Comparison of ENCODE assay signal across 16 cellular contexts in genomic region chr4:2651546-2651945, GRCh38.
DNase-seq lines count a peak whose midpoint lies in the region; ATAC-seq and TF ChIP-seq lines count a peak whose summit lies in the region.
"Had no signal": no experiment of that assay in that cellular context is flagged by ENCODE, and none has a peak within 500 bp of the region (broad histone marks: within the 10 kb centered on the region; RNA-seq: fewer than 3 reads in every experiment).

No MANE protein-coding gene starts in this region.

- H3T11ph ChIP-seq in H9 (ENCODE audit: low read length), result no peak overlapping the region

- H3K27ac ChIP-seq in H9 (ENCODE audit: insufficient read length, low read depth, low read length) (no peak overlapping the region), SJCRH30 (no peak overlapping the region)
- H3K27ac ChIP-seq: GM23248, prostate gland, spleen, uterus, VCaP had no signal

- H3K36me3 ChIP-seq in SJCRH30, result peaks cover 45% of the 10 kb centered on the region
- H3K36me3 ChIP-seq: uterus had no signal

- H2BK20ac ChIP-seq in H9 (ENCODE audit: low read depth, low read length, poor library complexity, severe bottlenecking), result no peak overlapping the region

- no peak overlapping the region for H2BK5ac ChIP-seq in H9 (ENCODE audit: insufficient read length, low read length)

- H3K4ac ChIP-seq in H9 (ENCODE audit: low read depth, low read length), result no peak overlapping the region

- no peaks in the 10 kb centered on the region for H3K4me1 ChIP-seq in H9 (ENCODE audit: insufficient read depth, low read length)
- H3K4me1 ChIP-seq in SJCRH30, result no peaks in the 10 kb centered on the region
- H3K4me1 ChIP-seq: prostate gland, uterus had no signal

- no peak overlapping the region for H3K4me3 Mint-ChIP-seq in activated T-cell treated with anti-CD3 and anti-CD28 coated beads, Interleukin-2, amount 50 U/mL, for 24 hours
- no peak overlapping the region for H3K4me3 Mint-ChIP-seq in H9
- H3K4me3 Mint-ChIP-seq in stimulated activated effector memory CD8-positive, alpha-beta T cell treated with anti-CD3 and anti-CD28 coated beads, Interleukin-12 subunit alpha, Interleukin-12 subunit beta, amount 100 ng/mL, for 72 hours, result no peak overlapping the region

- H3K4me1 Mint-ChIP-seq in activated T-cell treated with anti-CD3 and anti-CD28 coated beads, Interleukin-2, amount 50 U/mL, for 24 hours (ENCODE audit: low read depth), result peaks cover 30% of the 10 kb centered on the region
- peaks cover 5 to 6% of the 10 kb centered on the region in 2 experiments; a peak in 2 of 4 replicates for H3K4me1 Mint-ChIP-seq in H9
- peaks cover 32% of the 10 kb centered on the region for H3K4me1 Mint-ChIP-seq in stimulated activated effector memory CD8-positive, alpha-beta T cell treated with anti-CD3 and anti-CD28 coated beads, Interleukin-12 subunit alpha, Interleukin-12 subunit beta, amount 100 ng/mL, for 72 hours

- peaks cover 85% of the 10 kb centered on the region for H3K36me3 Mint-ChIP-seq in activated T-cell treated with anti-CD3 and anti-CD28 coated beads, Interleukin-2, amount 50 U/mL, for 24 hours (ENCODE audit: low read depth)
- peaks cover 29 to 62% (median 47%) of the 10 kb centered on the region in 3 experiments for H3K36me3 Mint-ChIP-seq in H9 (ENCODE audit: insufficient read depth in 1 of 3, low read depth in 3 of 3)
- peaks cover 75% of the 10 kb centered on the region for H3K36me3 Mint-ChIP-seq in stimulated activated effector memory CD8-positive, alpha-beta T cell treated with anti-CD3 and anti-CD28 coated beads, Interleukin-12 subunit alpha, Interleukin-12 subunit beta, amount 100 ng/mL, for 72 hours

- H2BK12ac ChIP-seq in H9 (ENCODE audit: insufficient read length, low read depth, low read length), result no peak overlapping the region

- WGBS in H9 (ENCODE audit: extremely low coverage, insufficient read length, low lambda C conversion rate), result no CpG with 5 or more reads among the region's 10 CpGs

- no peak overlapping the region for H4K8ac ChIP-seq in H9 (replicated peaks; ENCODE audit: insufficient read length, low read depth, low read length)

- H3K23ac ChIP-seq in H9 (ENCODE audit: insufficient read length, low read depth, low read length), result no peak overlapping the region

- H4K91ac ChIP-seq in H9 (ENCODE audit: insufficient read length, low read depth, low read length), result no peak overlapping the region

- H3K27ac Mint-ChIP-seq in activated T-cell treated with anti-CD3 and anti-CD28 coated beads, Interleukin-2, amount 50 U/mL, for 24 hours, result peak overlapping the region; percentile 82
- H3K27ac Mint-ChIP-seq in H9, result peak overlapping the region in 2 of 3 experiments; percentile 24 to 42; a peak in 4 of 7 replicates
- H3K27ac Mint-ChIP-seq in stimulated activated effector memory CD8-positive, alpha-beta T cell treated with anti-CD3 and anti-CD28 coated beads, Interleukin-12 subunit alpha, Interleukin-12 subunit beta, amount 100 ng/mL, for 72 hours, result peak overlapping the region; percentile 50

- no peak for TF ChIP-seq CTCF in H9 (conservative IDR thresholded peaks at IDR 0.05)

- no peak overlapping the region for H4K5ac ChIP-seq in H9 (ENCODE audit: insufficient read length, low read depth, low read length)

- in situ Hi-C loops in KBM-7 (cut with MboI; ENCODE audit: low pct_unique_long_range_greater_than_20kb, low sequenced_read_pairs), result no loop called here

- H2AK5ac ChIP-seq in H9 (ENCODE audit: insufficient read length, low read length), result no peak overlapping the region

- H2BK120ac ChIP-seq in H9 (ENCODE audit: low read depth, low read length, poor library complexity, severe bottlenecking), result no peak overlapping the region

- H3K18ac ChIP-seq in H9 (ENCODE audit: insufficient read length, low read depth, low read length), result no peak overlapping the region

- H3K4me3 ChIP-seq in SJCRH30, result no peak overlapping the region
- H3K4me3 ChIP-seq: GM23248, prostate gland, spleen, uterus had no signal

- H3K27me3 Mint-ChIP-seq in activated T-cell treated with anti-CD3 and anti-CD28 coated beads, Interleukin-2, amount 50 U/mL, for 24 hours, result no peaks in the 10 kb centered on the region
- no peaks in the 10 kb centered on the region for H3K27me3 Mint-ChIP-seq in H9 (ENCODE audit: low read depth)

- H2AFZ ChIP-seq in H9 (ENCODE audit: low read length), result no peak overlapping the region
- H2AFZ ChIP-seq: GM23248 had no signal

- H3K9me3 Mint-ChIP-seq in activated T-cell treated with anti-CD3 and anti-CD28 coated beads, Interleukin-2, amount 50 U/mL, for 24 hours, result no peaks in the 10 kb centered on the region
- no peaks in the 10 kb centered on the region for H3K9me3 Mint-ChIP-seq in H9
- no peaks in the 10 kb centered on the region for H3K9me3 Mint-ChIP-seq in stimulated activated effector memory CD8-positive, alpha-beta T cell treated with anti-CD3 and anti-CD28 coated beads, Interleukin-12 subunit alpha, Interleukin-12 subunit beta, amount 100 ng/mL, for 72 hours

- no peaks in the 10 kb centered on the region for H3K79me1 ChIP-seq in H9 (ENCODE audit: insufficient read depth, low read depth, low read length, poor library complexity, severe bottlenecking)

- H3K4me2 ChIP-seq in H9 (ENCODE audit: insufficient read depth, insufficient read length, low read length), result no peak overlapping the region

- H3K27me3 ChIP-seq in H9 (ENCODE audit: insufficient read depth, low read length) (no peaks in the 10 kb centered on the region), SJCRH30 (no peaks in the 10 kb centered on the region)
- H3K27me3 ChIP-seq: spleen, uterus had no signal

- no peaks in the 10 kb centered on the region for H3K23me2 ChIP-seq in H9 (ENCODE audit: insufficient read length, low read depth, low read length, poor library complexity, severe bottlenecking)

- no peak overlapping the region for H3K9ac ChIP-seq in H9 (ENCODE audit: extremely low read depth, insufficient read length, low read length)
- H3K9ac ChIP-seq: GM23248 had no signal

- no peak overlapping the region for H3K56ac ChIP-seq in H9 (ENCODE audit: insufficient read length, low read depth, low read length)

- H3K14ac ChIP-seq in H9 (ENCODE audit: insufficient read depth, low read length), result no peak overlapping the region

- H3K9me3 ChIP-seq in H9 (ENCODE audit: control insufficient read depth, low read depth, low read length), result no peaks in the 10 kb centered on the region
- no peaks in the 10 kb centered on the region for H3K9me3 ChIP-seq in SJCRH30 (replicated peaks)
- H3K9me3 ChIP-seq: prostate gland, spleen, uterus had no signal

- no peak for DNase-seq in activated T-cell treated with anti-CD3 and anti-CD28 coated beads, Interleukin-2, amount 50 U/mL, for 24 hours
- DNase-seq in activated T-cell treated with anti-CD3 and anti-CD28 coated beads for 4 hours, result no peak
- no peak for DNase-seq in H9
- no peak for DNase-seq in stimulated activated effector memory CD8-positive, alpha-beta T cell treated with anti-CD3 and anti-CD28 coated beads, Interleukin-12 subunit alpha, Interleukin-12 subunit beta, amount 100 ng/mL, for 72 hours (ENCODE audit: low spot score in 2 of 2)
- DNase-seq in SJCRH30, result no peak
- no peak for DNase-seq in NCI-H345 treated with DMSO at 0.1 percent for 48 hours (lab: John Stamatoyannopoulos, UW; ENCODE audit: unreplicated experiment)
- DNase-seq in KBM-7, result no peak
- DNase-seq: foreskin melanocyte; GM23248; Kasumi-1; spleen; stimulated activated naive CD4-positive, alpha-beta T cell treated with Interleukin-2 at 50 U/mL for 16 hours; uterus had no signal

- H4K20me1 ChIP-seq in H9 (ENCODE audit: control insufficient read depth, insufficient read depth, insufficient read length), result no peaks in the 10 kb centered on the region

- ATAC-seq in esophagus mucosa, result peak; percentile 19
- ATAC-seq in stimulated activated effector memory CD8-positive, alpha-beta T cell treated with anti-CD3 and anti-CD28 coated beads, Interleukin-12 subunit alpha, Interleukin-12 subunit beta, amount 100 ng/mL, for 72 hours, result no peak

- H2BK15ac ChIP-seq in H9 (ENCODE audit: low read depth, low read length), result no peak overlapping the region

- H3K79me2 ChIP-seq in H9 (ENCODE audit: insufficient read depth, low read length), result no peaks in the 10 kb centered on the region
